ENCODE assay signal across 1 cellular context in genomic region chr19:56108447-56109195, GRCh38.
TF ChIP-seq lines count a peak whose summit lies in the region.

No MANE protein-coding gene starts in this region.

TF ChIP-seq in K562, 482 proteins besides CTCF, POLR2A, EP300 and RAD21:
- TF ChIP-seq RBFOX2 (IDR thresholded peaks at IDR 0.05; ENCODE audit: low read depth, low read length) (0 out of 2 replicates have a peak, but pooled peaks have one; percentile 27), RBM15 (IDR thresholded peaks at IDR 0.05; ENCODE audit: insufficient read depth, low read length) (no peak), POLR2G (IDR thresholded peaks at IDR 0.05; ENCODE audit: low read depth, low read length) (0 out of 2 replicates have a peak, but pooled peaks have one; percentile 14)
